ENCODE assay signal across 1 cellular context in genomic region chrX:4315891-4316290, GRCh38.
TF ChIP-seq lines count a peak whose summit lies in the region.

No MANE protein-coding gene starts in this region.

TF ChIP-seq in H1, 55 proteins besides CTCF, POLR2A, EP300 and RAD21 (continued from another document):
- no peak for TF ChIP-seq ATF2 (IDR thresholded peaks at IDR 0.05; ENCODE audit: low read length)
- no peak for TF ChIP-seq BRCA1 (IDR thresholded peaks at IDR 0.05; ENCODE audit: low read depth, low read length)
- no peak for TF ChIP-seq SIN3A (conservative IDR thresholded peaks at IDR 0.05 in 1 of 2, IDR thresholded peaks at IDR 0.05 in 1 of 2; ENCODE audit: low read depth in 1 of 2, low read length in 2 of 2)
- TF ChIP-seq SIX5 (IDR thresholded peaks at IDR 0.05; ENCODE audit: low read depth, low read length) = no peak
- TF ChIP-seq JUND (IDR thresholded peaks at IDR 0.05; ENCODE audit: low read length) = no peak
- no peak for TF ChIP-seq FOSL1 (IDR thresholded peaks at IDR 0.05; ENCODE audit: insufficient read depth, low read depth, low read length)
- no peak for TF ChIP-seq EGR1 (IDR thresholded peaks at IDR 0.05; ENCODE audit: borderline replicate concordance, low read depth, low read length)
